In genomic region chr12:67937822-67938221, GRCh38 we compare ENCODE assay signal across 1 cellular context.
TF ChIP-seq lines count a peak whose summit lies in the region.

No MANE protein-coding gene starts in this region.

TF ChIP-seq in HCT116, 20 proteins besides CTCF, POLR2A, EP300 and RAD21 (continued from another document):
- TF ChIP-seq REST (IDR thresholded peaks at IDR 0.05; ENCODE audit: low read depth) (no peak), EZH2 (IDR thresholded peaks at IDR 0.05) (no peak), FOSL1 (IDR thresholded peaks at IDR 0.05; ENCODE audit: low read depth) (no peak), SP1 (IDR thresholded peaks at IDR 0.05; ENCODE audit: low read depth) (no peak), ZFX (IDR thresholded peaks at IDR 0.05) (no peak), YY1 (IDR thresholded peaks at IDR 0.05; ENCODE audit: extremely low read depth, insufficient replicate concordance, low read depth, low read length) (no peak), EZH2phosphoT487 (IDR thresholded peaks at IDR 0.05; ENCODE audit: borderline replicate concordance) (no peak), EGR1 (IDR thresholded peaks at IDR 0.05; ENCODE audit: low read depth) (no peak), SRF (IDR thresholded peaks at IDR 0.05; ENCODE audit: low read depth) (no peak), POLR2AphosphoS5 (IDR thresholded peaks at IDR 0.05; ENCODE audit: low read depth, low read length) (no peak), CEBPB (IDR thresholded peaks at IDR 0.05; ENCODE audit: low read depth) (no peak), ELF1 (IDR thresholded peaks at IDR 0.05; ENCODE audit: borderline replicate concordance, low read depth) (no peak), TCF7L2 (IDR thresholded peaks at IDR 0.05; ENCODE audit: borderline replicate concordance, extremely low read depth, insufficient read depth, insufficient read length) (no peak), ZNF274 (IDR thresholded peaks at IDR 0.05; ENCODE audit: low read depth, low read length) (no peak)
- TF ChIP-seq, protein P1, sequence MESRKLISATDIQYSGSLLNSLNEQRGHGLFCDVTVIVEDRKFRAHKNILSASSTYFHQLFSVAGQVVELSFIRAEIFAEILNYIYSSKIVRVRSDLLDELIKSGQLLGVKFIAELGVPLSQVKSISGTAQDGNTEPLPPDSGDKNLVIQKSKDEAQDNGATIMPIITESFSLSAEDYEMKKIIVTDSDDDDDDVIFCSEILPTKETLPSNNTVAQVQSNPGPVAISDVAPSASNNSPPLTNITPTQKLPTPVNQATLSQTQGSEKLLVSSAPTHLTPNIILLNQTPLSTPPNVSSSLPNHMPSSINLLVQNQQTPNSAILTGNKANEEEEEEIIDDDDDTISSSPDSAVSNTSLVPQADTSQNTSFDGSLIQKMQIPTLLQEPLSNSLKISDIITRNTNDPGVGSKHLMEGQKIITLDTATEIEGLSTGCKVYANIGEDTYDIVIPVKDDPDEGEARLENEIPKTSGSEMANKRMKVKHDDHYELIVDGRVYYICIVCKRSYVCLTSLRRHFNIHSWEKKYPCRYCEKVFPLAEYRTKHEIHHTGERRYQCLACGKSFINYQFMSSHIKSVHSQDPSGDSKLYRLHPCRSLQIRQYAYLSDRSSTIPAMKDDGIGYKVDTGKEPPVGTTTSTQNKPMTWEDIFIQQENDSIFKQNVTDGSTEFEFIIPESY (IDR thresholded peaks at IDR 0.05; ENCODE audit: extremely low read depth, insufficient replicate concordance, low read length) = no peak
- TF ChIP-seq, protein P2, sequence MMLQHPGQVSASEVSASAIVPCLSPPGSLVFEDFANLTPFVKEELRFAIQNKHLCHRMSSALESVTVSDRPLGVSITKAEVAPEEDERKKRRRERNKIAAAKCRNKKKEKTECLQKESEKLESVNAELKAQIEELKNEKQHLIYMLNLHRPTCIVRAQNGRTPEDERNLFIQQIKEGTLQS (IDR thresholded peaks at IDR 0.05) = no peak
